ENCODE assay signal across 32 cellular contexts in genomic region chr1:229048221-229048620, GRCh38.
"Had no signal": no experiment of that assay in that cellular context is flagged by ENCODE, and none has a peak within 500 bp of the region (broad histone marks: within the 10 kb centered on the region; RNA-seq: fewer than 3 reads in every experiment).

No MANE protein-coding gene starts in this region.

- H3K9me2 ChIP-seq: SK-N-SH had no signal

- H3K27ac ChIP-seq: brain microvascular endothelial cell, RWPE1, SJCRH30 had no signal

- H3K9me3 Mint-ChIP-seq: central memory CD8-positive, alpha-beta T cell had no signal

- DNase-seq: activated CD4-positive, alpha-beta T cell treated with anti-CD3 and anti-CD28 coated beads for 36 hours; activated CD4-positive, alpha-beta T cell treated with anti-CD3 and anti-CD28 coated beads, Interleukin-2, amount 10 ng/mL, durations not matched to agents 7 days and 5 days; activated CD4-positive, alpha-beta T cell treated with anti-CD3 and anti-CD28 coated beads, Interleukin-2, amount 50 U/mL, for 48 hours; activated CD8-positive, alpha-beta T cell treated with anti-CD3 and anti-CD28 coated beads, Interleukin-2, amount 10 ng/mL, durations not matched to agents 7 days and 5 days; activated effector memory CD4-positive, alpha-beta T cell treated with Interleukin-2 at 50 U/mL for 16 hours; activated naive CD4-positive, alpha-beta T cell treated with anti-CD3 and anti-CD28 coated beads, Interleukin-2, amount 10 ng/mL, durations not matched to agents 7 days and 5 days; activated naive CD8-positive, alpha-beta T cell treated with anti-CD3 and anti-CD28 coated beads for 36 hours; activated T-cell treated with anti-CD3 and anti-CD28 coated beads, Interleukin-2, amount 50 U/mL, for 48 hours; amniotic stem cell; aorta; brain microvascular endothelial cell; Karpas-422; KBM-7; NCI-H1105 treated with DMSO at 0.1 percent for 48 hours; NCI-H1436; NCI-H1694 treated with DMSO at 0.1 percent for 48 hours; NCI-H2029; NCI-H2107; NCI-H2171; NCI-H510A; NCI-H748 treated with DMSO at 0.1 percent for 48 hours; NK-92 treated with Interleukin-12 subunit alpha and Interleukin-12 subunit beta, amount 100 ng/mL, for 24 hours; PC-3; SHP77; SJCRH30; SK-N-SH had no signal

- H3K27me3 Mint-ChIP-seq: activated CD4-positive, alpha-beta T cell treated with anti-CD3 and anti-CD28 coated beads for 36 hours; activated naive CD8-positive, alpha-beta T cell treated with anti-CD3 and anti-CD28 coated beads for 36 hours had no signal

- H3K36me3 ChIP-seq: brain microvascular endothelial cell, SJCRH30 had no signal

- ATAC-seq: activated CD4-positive, alpha-beta T cell treated with anti-CD3 and anti-CD28 coated beads for 36 hours; activated CD4-positive, CD25-positive, alpha-beta regulatory T cell treated with anti-CD3 and anti-CD28 coated beads, Interleukin-2, amount 50 U/mL, for 24 hours; activated CD8-positive, alpha-beta T cell treated with anti-CD3 and anti-CD28 coated beads, Interleukin-2, amount 10 ng/mL, durations not matched to agents 7 days and 5 days; PC-3 had no signal

- H3K27ac Mint-ChIP-seq: activated CD4-positive, alpha-beta T cell treated with anti-CD3 and anti-CD28 coated beads for 36 hours; activated CD4-positive, alpha-beta T cell treated with anti-CD3 and anti-CD28 coated beads, Interleukin-2, amount 10 ng/mL, durations not matched to agents 7 days and 5 days; activated CD8-positive, alpha-beta T cell treated with anti-CD3 and anti-CD28 coated beads, Interleukin-2, amount 10 ng/mL, durations not matched to agents 7 days and 5 days; activated naive CD4-positive, alpha-beta T cell treated with anti-CD3 and anti-CD28 coated beads, Interleukin-2, amount 10 ng/mL, durations not matched to agents 7 days and 5 days; activated naive CD8-positive, alpha-beta T cell treated with anti-CD3 and anti-CD28 coated beads for 36 hours; T-helper 1 cell treated with Interleukin-12 subunit alpha and Interleukin-12 subunit beta and Interleukin-4 antibody, amounts not matched to agents 30 μg/mL and 1 μg/mL, for 36 hours; T-helper 2 cell treated with Interferon-gamma antibody and Interleukin-4, amounts not matched to agents 5 μg/mL and 100 μg/mL, for 36 hours; WTC11 had no signal

- H3K4me2 ChIP-seq: SK-N-SH had no signal

- H3K4me1 ChIP-seq: SJCRH30 had no signal

- H3K9me3 ChIP-seq: SK-N-SH had no signal

- H3K27me3 ChIP-seq: brain microvascular endothelial cell, SJCRH30 had no signal

- H3K4me3 ChIP-seq: SJCRH30 had no signal

- H3K36me3 Mint-ChIP-seq: activated naive CD8-positive, alpha-beta T cell treated with anti-CD3 and anti-CD28 coated beads for 36 hours had no signal

- H3K4me3 Mint-ChIP-seq: activated CD4-positive, alpha-beta T cell treated with anti-CD3 and anti-CD28 coated beads for 36 hours; activated CD4-positive, alpha-beta T cell treated with anti-CD3 and anti-CD28 coated beads, Interleukin-2, amount 10 ng/mL, durations not matched to agents 7 days and 5 days; activated CD8-positive, alpha-beta T cell treated with anti-CD3 and anti-CD28 coated beads, Interleukin-2, amount 10 ng/mL, durations not matched to agents 7 days and 5 days; activated naive CD4-positive, alpha-beta T cell treated with anti-CD3 and anti-CD28 coated beads, Interleukin-2, amount 10 ng/mL, durations not matched to agents 7 days and 5 days; activated naive CD8-positive, alpha-beta T cell treated with anti-CD3 and anti-CD28 coated beads for 36 hours; central memory CD8-positive, alpha-beta T cell; T-helper 1 cell treated with Interleukin-12 subunit alpha and Interleukin-12 subunit beta and Interleukin-4 antibody, amounts not matched to agents 30 μg/mL and 1 μg/mL, for 36 hours; T-helper 2 cell treated with Interferon-gamma antibody and Interleukin-4, amounts not matched to agents 5 μg/mL and 100 μg/mL, for 36 hours; WTC11 had no signal
